ENCODE assay signal across 26 cellular contexts in the genomic region with DNA sequence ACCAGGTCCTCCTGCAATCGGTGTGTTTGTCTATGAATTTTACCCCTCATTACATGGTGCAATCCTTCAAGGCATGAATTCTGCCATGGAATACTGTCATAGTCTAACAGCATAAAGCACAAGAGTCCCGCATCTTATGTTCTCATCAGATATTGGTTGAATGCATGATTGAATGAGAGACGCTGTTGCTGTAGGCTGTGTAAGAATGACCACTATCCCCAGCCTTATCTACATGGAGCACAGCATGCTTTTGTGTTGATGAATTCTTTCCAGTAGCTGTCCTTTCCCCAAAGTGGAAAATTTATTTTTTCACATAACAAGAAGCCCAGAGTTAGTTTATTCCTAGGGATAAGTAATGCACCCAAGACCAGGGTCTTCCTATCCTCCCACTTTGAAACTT.
"Had no signal": no experiment of that assay in that cellular context is flagged by ENCODE, and none has a peak within 500 bp of the region (broad histone marks: within the 10 kb centered on the region; RNA-seq: fewer than 3 reads in every experiment).

No MANE protein-coding gene starts in this region.

- H3K27me3 ChIP-seq: colonic mucosa, dorsolateral prefrontal cortex, esophagus muscularis mucosa, esophagus squamous epithelium, foreskin keratinocyte, gastrocnemius medialis, gastroesophageal sphincter, heart left ventricle had no signal

- FAIRE-seq: colon, endometrium, endothelial cell of umbilical vein, frontal cortex had no signal

- H3K4me3 ChIP-seq: colonic mucosa, coronary artery, dorsolateral prefrontal cortex, esophagus muscularis mucosa, esophagus squamous epithelium, gastrocnemius medialis, gastroesophageal sphincter, heart left ventricle had no signal

- H3K9me3 ChIP-seq: colonic mucosa, esophagus muscularis mucosa, esophagus squamous epithelium, gastrocnemius medialis, gastroesophageal sphincter, heart left ventricle had no signal

- H3K36me3 ChIP-seq: colonic mucosa, esophagus squamous epithelium had no signal

- ATAC-seq: effector memory CD8-positive, alpha-beta T cell; esophagus mucosa; foreskin keratinocyte; gastrocnemius medialis; gastroesophageal sphincter; heart left ventricle had no signal

- DNase-seq: colonic mucosa; cortex of kidney; dermis blood vessel endothelial cell; dorsolateral prefrontal cortex; effector CD4-positive, alpha-beta T cell; effector CD8-positive, alpha-beta T cell; effector memory CD4-positive, alpha-beta T cell; effector memory CD8-positive, alpha-beta T cell; erythroblast; esophagus squamous epithelium; foreskin fibroblast; foreskin keratinocyte; foreskin melanocyte; gastrocnemius medialis; glutamatergic neuron; head of caudate nucleus; heart left ventricle had no signal

- H3K27ac ChIP-seq: colonic mucosa, coronary artery, dorsolateral prefrontal cortex, epithelial cell of prostate, esophagus muscularis mucosa, esophagus squamous epithelium, foreskin keratinocyte, gastrocnemius medialis, gastroesophageal sphincter, heart left ventricle had no signal
